ENCODE assay signal across 1 cellular context in the genomic region with DNA sequence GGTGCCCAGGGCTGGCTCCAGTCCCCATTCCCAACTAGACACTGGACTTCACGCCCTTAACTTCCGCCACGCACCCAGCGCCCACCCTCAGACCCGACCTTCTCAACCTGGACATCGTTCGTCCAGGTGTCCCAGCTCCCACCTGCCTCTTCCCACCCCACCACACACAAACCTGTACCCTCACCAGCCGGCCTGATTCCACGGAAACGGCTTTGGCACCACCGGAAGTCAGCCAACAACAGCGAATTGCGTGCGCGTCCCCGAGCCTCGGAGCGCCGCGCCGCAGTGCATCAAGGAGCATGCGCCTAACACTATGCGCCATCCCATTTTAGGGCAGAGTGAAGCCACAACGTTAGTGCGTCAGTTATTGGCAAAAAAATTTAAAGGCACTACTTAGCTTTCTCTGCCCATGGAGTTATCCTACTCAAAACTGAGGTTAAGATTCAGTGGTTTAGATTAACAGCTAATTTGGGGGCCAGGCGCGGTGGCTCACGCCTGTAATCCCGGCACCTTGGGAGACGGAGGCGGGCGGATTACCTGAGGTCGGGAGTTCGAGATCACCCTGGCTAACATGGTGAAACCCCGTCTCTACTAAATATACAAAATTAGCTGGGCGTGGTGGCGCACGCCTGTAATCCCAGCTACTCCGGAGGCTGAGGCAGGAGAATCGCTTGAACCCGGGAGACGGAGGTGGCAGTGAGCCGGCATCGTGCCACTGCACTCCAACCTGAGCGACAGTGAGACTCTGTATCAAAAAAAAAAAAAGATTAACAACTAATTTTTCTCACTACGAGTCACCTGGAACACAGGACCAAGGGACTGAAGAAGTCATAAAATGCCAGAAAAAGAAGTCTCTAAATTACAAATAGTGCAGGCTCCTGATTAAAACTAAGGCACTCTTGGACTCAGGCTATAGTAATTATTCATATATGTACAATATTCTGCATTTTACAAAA.
TF ChIP-seq lines count a peak whose summit lies in the region.

A gene with protein sequence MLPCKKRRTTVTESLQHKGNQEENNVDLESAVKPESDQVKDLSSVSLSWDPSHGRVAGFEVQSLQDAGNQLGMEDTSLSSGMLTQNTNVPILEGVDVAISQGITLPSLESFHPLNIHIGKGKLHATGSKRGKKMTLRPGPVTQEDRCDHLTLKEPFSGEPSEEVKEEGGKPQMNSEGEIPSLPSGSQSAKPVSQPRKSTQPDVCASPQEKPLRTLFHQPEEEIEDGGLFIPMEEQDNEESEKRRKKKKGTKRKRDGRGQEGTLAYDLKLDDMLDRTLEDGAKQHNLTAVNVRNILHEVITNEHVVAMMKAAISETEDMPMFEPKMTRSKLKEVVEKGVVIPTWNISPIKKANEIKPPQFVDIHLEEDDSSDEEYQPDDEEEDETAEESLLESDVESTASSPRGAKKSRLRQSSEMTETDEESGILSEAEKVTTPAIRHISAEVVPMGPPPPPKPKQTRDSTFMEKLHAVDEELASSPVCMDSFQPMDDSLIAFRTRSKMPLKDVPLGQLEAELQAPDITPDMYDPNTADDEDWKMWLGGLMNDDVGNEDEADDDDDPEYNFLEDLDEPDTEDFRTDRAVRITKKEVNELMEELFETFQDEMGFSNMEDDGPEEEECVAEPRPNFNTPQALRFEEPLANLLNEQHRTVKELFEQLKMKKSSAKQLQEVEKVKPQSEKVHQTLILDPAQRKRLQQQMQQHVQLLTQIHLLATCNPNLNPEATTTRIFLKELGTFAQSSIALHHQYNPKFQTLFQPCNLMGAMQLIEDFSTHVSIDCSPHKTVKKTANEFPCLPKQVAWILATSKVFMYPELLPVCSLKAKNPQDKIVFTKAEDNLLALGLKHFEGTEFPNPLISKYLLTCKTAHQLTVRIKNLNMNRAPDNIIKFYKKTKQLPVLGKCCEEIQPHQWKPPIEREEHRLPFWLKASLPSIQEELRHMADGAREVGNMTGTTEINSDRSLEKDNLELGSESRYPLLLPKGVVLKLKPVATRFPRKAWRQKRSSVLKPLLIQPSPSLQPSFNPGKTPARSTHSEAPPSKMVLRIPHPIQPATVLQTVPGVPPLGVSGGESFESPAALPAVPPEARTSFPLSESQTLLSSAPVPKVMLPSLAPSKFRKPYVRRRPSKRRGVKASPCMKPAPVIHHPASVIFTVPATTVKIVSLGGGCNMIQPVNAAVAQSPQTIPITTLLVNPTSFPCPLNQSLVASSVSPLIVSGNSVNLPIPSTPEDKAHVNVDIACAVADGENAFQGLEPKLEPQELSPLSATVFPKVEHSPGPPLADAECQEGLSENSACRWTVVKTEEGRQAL (N-terminal part only) (minus strand): TSS at position 240 of the 956 bp plus-strand sequence. CDS start 3,434 bp downstream, outside the sequence.

TF ChIP-seq in HepG2, 621 proteins besides CTCF, POLR2A, EP300 and RAD21 (continued from another document and continues in another):
- TF ChIP-seq, protein P1, sequence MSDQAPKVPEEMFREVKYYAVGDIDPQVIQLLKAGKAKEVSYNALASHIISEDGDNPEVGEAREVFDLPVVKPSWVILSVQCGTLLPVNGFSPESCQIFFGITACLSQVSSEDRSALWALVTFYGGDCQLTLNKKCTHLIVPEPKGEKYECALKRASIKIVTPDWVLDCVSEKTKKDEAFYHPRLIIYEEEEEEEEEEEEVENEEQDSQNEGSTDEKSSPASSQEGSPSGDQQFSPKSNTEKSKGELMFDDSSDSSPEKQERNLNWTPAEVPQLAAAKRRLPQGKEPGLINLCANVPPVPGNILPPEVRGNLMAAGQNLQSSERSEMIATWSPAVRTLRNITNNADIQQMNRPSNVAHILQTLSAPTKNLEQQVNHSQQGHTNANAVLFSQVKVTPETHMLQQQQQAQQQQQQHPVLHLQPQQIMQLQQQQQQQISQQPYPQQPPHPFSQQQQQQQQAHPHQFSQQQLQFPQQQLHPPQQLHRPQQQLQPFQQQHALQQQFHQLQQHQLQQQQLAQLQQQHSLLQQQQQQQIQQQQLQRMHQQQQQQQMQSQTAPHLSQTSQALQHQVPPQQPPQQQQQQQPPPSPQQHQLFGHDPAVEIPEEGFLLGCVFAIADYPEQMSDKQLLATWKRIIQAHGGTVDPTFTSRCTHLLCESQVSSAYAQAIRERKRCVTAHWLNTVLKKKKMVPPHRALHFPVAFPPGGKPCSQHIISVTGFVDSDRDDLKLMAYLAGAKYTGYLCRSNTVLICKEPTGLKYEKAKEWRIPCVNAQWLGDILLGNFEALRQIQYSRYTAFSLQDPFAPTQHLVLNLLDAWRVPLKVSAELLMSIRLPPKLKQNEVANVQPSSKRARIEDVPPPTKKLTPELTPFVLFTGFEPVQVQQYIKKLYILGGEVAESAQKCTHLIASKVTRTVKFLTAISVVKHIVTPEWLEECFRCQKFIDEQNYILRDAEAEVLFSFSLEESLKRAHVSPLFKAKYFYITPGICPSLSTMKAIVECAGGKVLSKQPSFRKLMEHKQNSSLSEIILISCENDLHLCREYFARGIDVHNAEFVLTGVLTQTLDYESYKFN (CRISPR knock-in tag; conservative IDR thresholded peaks at IDR 0.05): 0 out of 2 replicates have a peak, but pooled peaks have one; percentile 24
- TF ChIP-seq SIN3B (IDR thresholded peaks at IDR 0.05; ENCODE audit: low read length) (no peak), ZNF570 (CRISPR knock-in tag; IDR thresholded peaks at IDR 0.05; ENCODE audit: borderline replicate concordance) (no peak), ZNF672 (CRISPR knock-in tag; IDR thresholded peaks at IDR 0.05) (no peak), NR2C2 (CRISPR knock-in tag; IDR thresholded peaks at IDR 0.05; ENCODE audit: borderline replicate concordance) (peak; percentile 66; the same call in 1 of the 2 replicates), ZNF235 (CRISPR knock-in tag; IDR thresholded peaks at IDR 0.05; ENCODE audit: borderline replicate concordance) (no peak), NPAS2 (CRISPR knock-in tag; IDR thresholded peaks at IDR 0.05; ENCODE audit: borderline replicate concordance) (no peak), CBX5 (CRISPR knock-in tag; IDR thresholded peaks at IDR 0.05; ENCODE audit: borderline replicate concordance) (peak; percentile 61; the same call in 1 of the 2 replicates), HOXD1 (CRISPR knock-in tag; IDR thresholded peaks at IDR 0.05) (no peak), TSC22D2 (CRISPR knock-in tag; IDR thresholded peaks at IDR 0.05; ENCODE audit: borderline replicate concordance) (no peak), ZNF207 (IDR thresholded peaks at IDR 0.05; ENCODE audit: borderline replicate concordance) (no peak), NCOA1 (CRISPR knock-in tag; IDR thresholded peaks at IDR 0.05) (no peak), YEATS2 (CRISPR knock-in tag; IDR thresholded peaks at IDR 0.05; ENCODE audit: borderline replicate concordance) (peak; percentile 78; the same call in 1 of the 2 replicates), ZSCAN12 (CRISPR knock-in tag; IDR thresholded peaks at IDR 0.05) (no peak), CREM (IDR thresholded peaks at IDR 0.05) (peak; percentile 94), CREM (CRISPR knock-in tag; IDR thresholded peaks at IDR 0.05) (no peak), ZNF552 (CRISPR knock-in tag; IDR thresholded peaks at IDR 0.05; ENCODE audit: borderline replicate concordance) (no peak), ELF3 (CRISPR knock-in tag; IDR thresholded peaks at IDR 0.05) (peak; percentile 57; the same call in 1 of the 2 replicates), CREB1 (IDR thresholded peaks at IDR 0.05) (peak; percentile 71), CREB1 (CRISPR knock-in tag; IDR thresholded peaks at IDR 0.05) (peak; percentile 98), HMG20A (CRISPR knock-in tag; IDR thresholded peaks at IDR 0.05; ENCODE audit: borderline replicate concordance) (no peak)
- TF ChIP-seq, protein P2, sequence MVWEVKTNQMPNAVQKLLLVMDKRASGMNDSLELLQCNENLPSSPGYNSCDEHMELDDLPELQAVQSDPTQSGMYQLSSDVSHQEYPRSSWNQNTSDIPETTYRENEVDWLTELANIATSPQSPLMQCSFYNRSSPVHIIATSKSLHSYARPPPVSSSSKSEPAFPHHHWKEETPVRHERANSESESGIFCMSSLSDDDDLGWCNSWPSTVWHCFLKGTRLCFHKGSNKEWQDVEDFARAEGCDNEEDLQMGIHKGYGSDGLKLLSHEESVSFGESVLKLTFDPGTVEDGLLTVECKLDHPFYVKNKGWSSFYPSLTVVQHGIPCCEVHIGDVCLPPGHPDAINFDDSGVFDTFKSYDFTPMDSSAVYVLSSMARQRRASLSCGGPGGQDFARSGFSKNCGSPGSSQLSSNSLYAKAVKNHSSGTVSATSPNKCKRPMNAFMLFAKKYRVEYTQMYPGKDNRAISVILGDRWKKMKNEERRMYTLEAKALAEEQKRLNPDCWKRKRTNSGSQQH (CRISPR knock-in tag; IDR thresholded peaks at IDR 0.05; ENCODE audit: low read depth): peak; percentile 76; the same call in 1 of the 2 replicates
- TF ChIP-seq, protein P3, sequence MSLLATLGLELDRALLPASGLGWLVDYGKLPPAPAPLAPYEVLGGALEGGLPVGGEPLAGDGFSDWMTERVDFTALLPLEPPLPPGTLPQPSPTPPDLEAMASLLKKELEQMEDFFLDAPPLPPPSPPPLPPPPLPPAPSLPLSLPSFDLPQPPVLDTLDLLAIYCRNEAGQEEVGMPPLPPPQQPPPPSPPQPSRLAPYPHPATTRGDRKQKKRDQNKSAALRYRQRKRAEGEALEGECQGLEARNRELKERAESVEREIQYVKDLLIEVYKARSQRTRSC (CRISPR knock-in tag; IDR thresholded peaks at IDR 0.05; ENCODE audit: low read depth): no peak
- TF ChIP-seq, protein P4, sequence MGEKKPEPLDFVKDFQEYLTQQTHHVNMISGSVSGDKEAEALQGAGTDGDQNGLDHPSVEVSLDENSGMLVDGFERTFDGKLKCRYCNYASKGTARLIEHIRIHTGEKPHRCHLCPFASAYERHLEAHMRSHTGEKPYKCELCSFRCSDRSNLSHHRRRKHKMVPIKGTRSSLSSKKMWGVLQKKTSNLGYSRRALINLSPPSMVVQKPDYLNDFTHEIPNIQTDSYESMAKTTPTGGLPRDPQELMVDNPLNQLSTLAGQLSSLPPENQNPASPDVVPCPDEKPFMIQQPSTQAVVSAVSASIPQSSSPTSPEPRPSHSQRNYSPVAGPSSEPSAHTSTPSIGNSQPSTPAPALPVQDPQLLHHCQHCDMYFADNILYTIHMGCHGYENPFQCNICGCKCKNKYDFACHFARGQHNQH (CRISPR knock-in tag; IDR thresholded peaks at IDR 0.05): peak; percentile 73
- TF ChIP-seq, protein P5, sequence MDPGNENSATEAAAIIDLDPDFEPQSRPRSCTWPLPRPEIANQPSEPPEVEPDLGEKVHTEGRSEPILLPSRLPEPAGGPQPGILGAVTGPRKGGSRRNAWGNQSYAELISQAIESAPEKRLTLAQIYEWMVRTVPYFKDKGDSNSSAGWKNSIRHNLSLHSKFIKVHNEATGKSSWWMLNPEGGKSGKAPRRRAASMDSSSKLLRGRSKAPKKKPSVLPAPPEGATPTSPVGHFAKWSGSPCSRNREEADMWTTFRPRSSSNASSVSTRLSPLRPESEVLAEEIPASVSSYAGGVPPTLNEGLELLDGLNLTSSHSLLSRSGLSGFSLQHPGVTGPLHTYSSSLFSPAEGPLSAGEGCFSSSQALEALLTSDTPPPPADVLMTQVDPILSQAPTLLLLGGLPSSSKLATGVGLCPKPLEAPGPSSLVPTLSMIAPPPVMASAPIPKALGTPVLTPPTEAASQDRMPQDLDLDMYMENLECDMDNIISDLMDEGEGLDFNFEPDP (CRISPR knock-in tag; conservative IDR thresholded peaks at IDR 0.05): no peak
- TF ChIP-seq, protein P6, sequence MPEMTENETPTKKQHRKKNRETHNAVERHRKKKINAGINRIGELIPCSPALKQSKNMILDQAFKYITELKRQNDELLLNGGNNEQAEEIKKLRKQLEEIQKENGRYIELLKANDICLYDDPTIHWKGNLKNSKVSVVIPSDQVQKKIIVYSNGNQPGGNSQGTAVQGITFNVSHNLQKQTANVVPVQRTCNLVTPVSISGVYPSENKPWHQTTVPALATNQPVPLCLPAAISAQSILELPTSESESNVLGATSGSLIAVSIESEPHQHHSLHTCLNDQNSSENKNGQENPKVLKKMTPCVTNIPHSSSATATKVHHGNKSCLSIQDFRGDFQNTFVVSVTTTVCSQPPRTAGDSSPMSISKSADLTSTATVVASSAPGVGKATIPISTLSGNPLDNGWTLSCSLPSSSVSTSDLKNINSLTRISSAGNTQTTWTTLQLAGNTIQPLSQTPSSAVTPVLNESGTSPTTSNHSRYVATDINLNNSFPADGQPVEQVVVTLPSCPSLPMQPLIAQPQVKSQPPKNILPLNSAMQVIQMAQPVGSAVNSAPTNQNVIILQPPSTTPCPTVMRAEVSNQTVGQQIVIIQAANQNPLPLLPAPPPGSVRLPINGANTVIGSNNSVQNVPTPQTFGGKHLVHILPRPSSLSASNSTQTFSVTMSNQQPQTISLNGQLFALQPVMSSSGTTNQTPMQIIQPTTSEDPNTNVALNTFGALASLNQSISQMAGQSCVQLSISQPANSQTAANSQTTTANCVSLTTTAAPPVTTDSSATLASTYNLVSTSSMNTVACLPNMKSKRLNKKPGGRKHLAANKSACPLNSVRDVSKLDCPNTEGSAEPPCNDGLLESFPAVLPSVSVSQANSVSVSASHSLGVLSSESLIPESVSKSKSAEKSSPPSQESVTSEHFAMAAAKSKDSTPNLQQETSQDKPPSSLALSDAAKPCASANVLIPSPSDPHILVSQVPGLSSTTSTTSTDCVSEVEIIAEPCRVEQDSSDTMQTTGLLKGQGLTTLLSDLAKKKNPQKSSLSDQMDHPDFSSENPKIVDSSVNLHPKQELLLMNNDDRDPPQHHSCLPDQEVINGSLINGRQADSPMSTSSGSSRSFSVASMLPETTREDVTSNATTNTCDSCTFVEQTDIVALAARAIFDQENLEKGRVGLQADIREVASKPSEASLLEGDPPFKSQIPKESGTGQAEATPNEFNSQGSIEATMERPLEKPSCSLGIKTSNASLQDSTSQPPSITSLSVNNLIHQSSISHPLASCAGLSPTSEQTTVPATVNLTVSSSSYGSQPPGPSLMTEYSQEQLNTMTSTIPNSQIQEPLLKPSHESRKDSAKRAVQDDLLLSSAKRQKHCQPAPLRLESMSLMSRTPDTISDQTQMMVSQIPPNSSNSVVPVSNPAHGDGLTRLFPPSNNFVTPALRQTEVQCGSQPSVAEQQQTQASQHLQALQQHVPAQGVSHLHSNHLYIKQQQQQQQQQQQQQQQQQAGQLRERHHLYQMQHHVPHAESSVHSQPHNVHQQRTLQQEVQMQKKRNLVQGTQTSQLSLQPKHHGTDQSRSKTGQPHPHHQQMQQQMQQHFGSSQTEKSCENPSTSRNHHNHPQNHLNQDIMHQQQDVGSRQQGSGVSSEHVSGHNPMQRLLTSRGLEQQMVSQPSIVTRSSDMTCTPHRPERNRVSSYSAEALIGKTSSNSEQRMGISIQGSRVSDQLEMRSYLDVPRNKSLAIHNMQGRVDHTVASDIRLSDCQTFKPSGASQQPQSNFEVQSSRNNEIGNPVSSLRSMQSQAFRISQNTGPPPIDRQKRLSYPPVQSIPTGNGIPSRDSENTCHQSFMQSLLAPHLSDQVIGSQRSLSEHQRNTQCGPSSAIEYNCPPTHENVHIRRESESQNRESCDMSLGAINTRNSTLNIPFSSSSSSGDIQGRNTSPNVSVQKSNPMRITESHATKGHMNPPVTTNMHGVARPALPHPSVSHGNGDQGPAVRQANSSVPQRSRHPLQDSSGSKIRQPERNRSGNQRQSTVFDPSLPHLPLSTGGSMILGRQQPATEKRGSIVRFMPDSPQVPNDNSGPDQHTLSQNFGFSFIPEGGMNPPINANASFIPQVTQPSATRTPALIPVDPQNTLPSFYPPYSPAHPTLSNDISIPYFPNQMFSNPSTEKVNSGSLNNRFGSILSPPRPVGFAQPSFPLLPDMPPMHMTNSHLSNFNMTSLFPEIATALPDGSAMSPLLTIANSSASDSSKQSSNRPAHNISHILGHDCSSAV (CRISPR knock-in tag; IDR thresholded peaks at IDR 0.05; ENCODE audit: borderline replicate concordance): no peak
- TF ChIP-seq, protein P7, sequence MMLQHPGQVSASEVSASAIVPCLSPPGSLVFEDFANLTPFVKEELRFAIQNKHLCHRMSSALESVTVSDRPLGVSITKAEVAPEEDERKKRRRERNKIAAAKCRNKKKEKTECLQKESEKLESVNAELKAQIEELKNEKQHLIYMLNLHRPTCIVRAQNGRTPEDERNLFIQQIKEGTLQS (CRISPR knock-in tag; IDR thresholded peaks at IDR 0.05): peak; percentile 12; the same call in 1 of the 2 replicates
